ENCODE assay signal across 14 cellular contexts in the genomic region with DNA sequence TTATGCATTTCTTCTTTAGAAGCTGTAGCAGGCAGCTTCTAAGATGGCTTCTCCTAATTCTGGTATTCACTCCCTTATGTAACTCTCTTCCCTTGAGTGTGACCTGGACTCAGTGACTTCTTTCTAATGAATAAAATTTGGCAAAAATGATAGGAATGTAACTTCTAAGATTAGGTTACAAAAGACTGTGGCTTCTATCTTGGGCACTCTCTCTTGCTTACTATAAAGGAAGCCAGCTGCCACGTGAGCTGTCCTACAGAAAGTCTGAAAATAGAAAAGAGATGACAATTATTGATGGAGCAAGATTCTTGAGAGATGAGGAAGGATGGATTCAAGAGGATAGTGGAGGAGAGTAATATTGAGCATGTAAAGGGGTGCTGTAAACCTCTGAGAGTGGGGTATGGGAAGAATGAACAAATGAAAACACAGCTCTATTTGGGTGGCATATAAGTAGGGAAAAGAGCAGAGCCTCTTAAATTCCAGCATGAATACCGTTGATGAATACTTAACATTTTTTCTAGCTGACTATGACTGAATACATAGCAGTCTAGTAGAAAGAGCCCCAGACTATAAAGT. TPM values are rescaled to one million over a fixed set of nuclear protein-coding genes. Genes with fewer than 3 reads are reported as not detected.
DNase-seq lines count a peak whose midpoint lies in the region; ATAC-seq and TF ChIP-seq lines count a peak whose summit lies in the region.
"Had no signal": no experiment of that assay in that cellular context is flagged by ENCODE, and none has a peak within 500 bp of the region (broad histone marks: within the 10 kb centered on the region; RNA-seq: fewer than 3 reads in every experiment).

No MANE protein-coding gene starts in this region.

- DNase-seq in HS-5 (ENCODE audit: low read depth) = peak; percentile 92
- peak; percentile 57 for DNase-seq in brain microvascular endothelial cell
- no peak for DNase-seq in activated CD8-positive, alpha-beta T cell treated with anti-CD3 and anti-CD28 coated beads, Interleukin-2, amount 10 ng/mL, durations not matched to agents 7 days and 5 days
- DNase-seq in NCI-H187 treated with DMSO at 0.1 percent for 48 hours (lab: John Stamatoyannopoulos, UW) = no peak
- no peak for DNase-seq in epidermal melanocyte (ENCODE audit: insufficient read length, low spot score)
- DNase-seq: activated CD8-positive, alpha-beta memory T cell treated with anti-CD3 and anti-CD28 coated beads, Interleukin-2, amount 10 ng/mL, durations not matched to agents 7 days and 5 days; BE2C; cerebellar nuclear complex; NCI-H1930; retina; SIG-M5 had no signal

- H3K4me3 Mint-ChIP-seq in activated CD8-positive, alpha-beta T cell treated with anti-CD3 and anti-CD28 coated beads, Interleukin-2, amount 10 ng/mL, durations not matched to agents 7 days and 5 days = no peak overlapping the region
- H3K4me3 Mint-ChIP-seq: activated CD8-positive, alpha-beta memory T cell treated with anti-CD3 and anti-CD28 coated beads, Interleukin-2, amount 10 ng/mL, durations not matched to agents 7 days and 5 days had no signal

- H3K27ac ChIP-seq in ACC112 (ENCODE audit: low read depth, low read length) (peak overlapping the region; percentile 85), brain microvascular endothelial cell (peak overlapping the region; percentile 71), layer of hippocampus (ENCODE audit: low read depth, low read length) (peak overlapping the region; percentile 18)

- no peak for TF ChIP-seq CTCF in brain microvascular endothelial cell (IDR thresholded peaks at IDR 0.05; ENCODE audit: low read depth, low read length, missing control alignments)

- peaks cover 46% of the 10 kb centered on the region for H3K79me2 ChIP-seq in ACC112 (ENCODE audit: control insufficient read depth, insufficient read depth, low read length, unreplicated experiment)

- in situ Hi-C loops in brain microvascular endothelial cell (cut with HindIII; ENCODE audit: low pct_ligation_motif_present, low sequenced_read_pairs) = no loop called here

- peaks cover 17% of the 10 kb centered on the region for H3K4me1 Mint-ChIP-seq in activated CD8-positive, alpha-beta T cell treated with anti-CD3 and anti-CD28 coated beads, Interleukin-2, amount 10 ng/mL, durations not matched to agents 7 days and 5 days (ENCODE audit: low read depth)

- H3K27ac Mint-ChIP-seq in activated CD8-positive, alpha-beta T cell treated with anti-CD3 and anti-CD28 coated beads, Interleukin-2, amount 10 ng/mL, durations not matched to agents 7 days and 5 days = no peak overlapping the region
- H3K27ac Mint-ChIP-seq: activated CD8-positive, alpha-beta memory T cell treated with anti-CD3 and anti-CD28 coated beads, Interleukin-2, amount 10 ng/mL, durations not matched to agents 7 days and 5 days had no signal

- H3K36me3 ChIP-seq in ACC112 (ENCODE audit: insufficient read depth, low read length) = peaks cover 24% of the 10 kb centered on the region
- no peaks in the 10 kb centered on the region for H3K36me3 ChIP-seq in brain microvascular endothelial cell (replicated peaks)

- no peak for ATAC-seq in activated CD8-positive, alpha-beta T cell treated with anti-CD3 and anti-CD28 coated beads, Interleukin-2, amount 10 ng/mL, durations not matched to agents 7 days and 5 days
- ATAC-seq in HG02885 (IDR thresholded peaks at IDR 0.05; ENCODE audit: poor library complexity, unreplicated experiment) = no peak
- ATAC-seq: activated CD8-positive, alpha-beta memory T cell treated with anti-CD3 and anti-CD28 coated beads, Interleukin-2, amount 10 ng/mL, durations not matched to agents 7 days and 5 days had no signal

- CTCF ChIA-PET in activated CD8-positive, alpha-beta T cell treated with anti-CD3 and anti-CD28 coated beads, Interleukin-2, amount 10 ng/mL, durations not matched to agents 7 days and 5 days (lab: Charles Lee) = interaction anchor here (1.0 kb wide), 1 partner anchor 37 kb away, joined by 3 read pairs; no protein-coding TSS in a partner anchor

- H3K4me1 ChIP-seq in ACC112 (ENCODE audit: control insufficient read depth, insufficient read depth, low read length, unreplicated experiment) = peaks cover 41% of the 10 kb centered on the region
- H3K4me1 ChIP-seq: BE2C had no signal

- H3K9me3 Mint-ChIP-seq in activated CD8-positive, alpha-beta T cell treated with anti-CD3 and anti-CD28 coated beads, Interleukin-2, amount 10 ng/mL, durations not matched to agents 7 days and 5 days (ENCODE audit: insufficient read depth) = no peaks in the 10 kb centered on the region

- H3K27me3 ChIP-seq in ACC112 (ENCODE audit: insufficient read depth, low read length) (no peaks in the 10 kb centered on the region), brain microvascular endothelial cell (replicated peaks) (no peaks in the 10 kb centered on the region), layer of hippocampus (ENCODE audit: control insufficient read depth, insufficient read depth, low read length) (no peaks in the 10 kb centered on the region)
- H3K27me3 ChIP-seq: BE2C had no signal

- H3K27me3 Mint-ChIP-seq in activated CD8-positive, alpha-beta T cell treated with anti-CD3 and anti-CD28 coated beads, Interleukin-2, amount 10 ng/mL, durations not matched to agents 7 days and 5 days (ENCODE audit: low read depth) = no peaks in the 10 kb centered on the region
- H3K27me3 Mint-ChIP-seq: activated CD8-positive, alpha-beta memory T cell treated with anti-CD3 and anti-CD28 coated beads, Interleukin-2, amount 10 ng/mL, durations not matched to agents 7 days and 5 days had no signal

- peak overlapping the region; percentile 42 for H3K4me3 ChIP-seq in ACC112 (ENCODE audit: low read depth, low read length)
- H3K4me3 ChIP-seq in brain microvascular endothelial cell (ENCODE audit: low read depth, low read length) = no peak overlapping the region

- POLR2A ChIA-PET in activated CD8-positive, alpha-beta T cell treated with anti-CD3 and anti-CD28 coated beads, Interleukin-2, amount 10 ng/mL, durations not matched to agents 7 days and 5 days (lab: Charles Lee) = no interaction called here

- H3K36me3 Mint-ChIP-seq in activated CD8-positive, alpha-beta T cell treated with anti-CD3 and anti-CD28 coated beads, Interleukin-2, amount 10 ng/mL, durations not matched to agents 7 days and 5 days (ENCODE audit: low read depth) = peaks cover 41% of the 10 kb centered on the region

- H2AFZ ChIP-seq in ACC112 (ENCODE audit: low read length, unreplicated experiment) = peak overlapping the region; percentile 33

RNA-seq across cellular contexts. Expression of gene TSEN15, which starts 5.5 kb away (rescaled TPM):
- total RNA-seq in activated CD8-positive, alpha-beta T cell treated with anti-CD3 and anti-CD28 coated beads, Interleukin-2, amount 10 ng/mL, durations not matched to agents 7 days and 5 days = 10 to 100 TPM; 45.1 to 48.7 TPM

RNA-seq across cellular contexts. Expression of gene COLGALT2, which starts 19.5 kb away (rescaled TPM):
- under 1 TPM; 0.08 to 0.10 TPM for total RNA-seq in activated CD8-positive, alpha-beta T cell treated with anti-CD3 and anti-CD28 coated beads, Interleukin-2, amount 10 ng/mL, durations not matched to agents 7 days and 5 days

Comparison
In these comparisons a context has a peak if more than half of its experiments do, and no peak if none do; other contexts are left out.
1. H3K27ac ChIP-seq: peak in every context shown above with its lines; median percentile 85 in ACC112; 71 in brain microvascular endothelial cell; 18 in layer of hippocampus.
2. DNase-seq: peak in HS-5 (single experiment) and brain microvascular endothelial cell (single experiment); none in activated CD8-positive, alpha-beta T cell treated with anti-CD3 and anti-CD28 coated beads, Interleukin-2, amount 10 ng/mL, durations not matched to agents 7 days and 5 days (single experiment), NCI-H187 treated with DMSO at 0.1 percent for 48 hours (single experiment) and epidermal melanocyte (single experiment).